Comparison of ENCODE assay signal across 7 cellular contexts in the genomic region with DNA sequence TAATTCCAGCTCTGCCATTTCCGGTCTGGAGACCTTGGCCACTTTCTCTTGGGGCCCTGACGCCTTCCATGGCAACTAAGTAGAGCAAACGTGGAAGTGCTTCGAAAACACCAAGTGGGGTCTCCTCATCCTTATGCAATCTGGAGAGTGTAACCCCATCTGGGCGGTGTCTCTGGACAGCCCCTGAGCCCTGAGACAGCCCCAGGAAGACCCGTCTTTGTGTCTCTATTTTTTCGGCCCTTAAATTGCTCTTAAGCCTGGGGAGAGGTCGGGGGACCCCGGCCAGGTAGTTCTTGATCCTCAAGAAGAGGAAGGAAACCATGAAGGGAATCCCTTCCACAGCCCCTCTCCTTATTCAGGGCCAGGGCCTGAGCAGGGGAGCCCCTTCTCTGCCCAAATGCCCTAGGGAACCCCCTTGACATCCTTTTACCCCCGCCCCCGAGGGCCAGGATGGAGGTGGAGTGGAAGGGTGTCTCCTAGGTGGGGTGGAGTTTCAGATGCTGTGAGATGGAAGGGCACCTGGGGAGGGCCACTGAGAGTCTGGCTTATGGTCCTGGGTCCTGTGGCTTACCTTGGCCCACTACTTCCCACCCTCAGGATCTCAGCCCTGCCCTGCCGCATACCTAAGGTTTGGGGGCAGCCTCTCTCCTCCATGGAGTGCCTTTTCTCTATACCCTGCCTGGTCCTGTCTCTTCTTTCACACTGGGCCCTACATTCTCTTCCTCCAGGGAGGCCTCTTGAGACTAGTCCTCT. TPM values are rescaled to one million over a fixed set of nuclear protein-coding genes. Genes with fewer than 3 reads are reported as not detected.
DNase-seq lines count a peak whose midpoint lies in the region; ATAC-seq, FAIRE-seq and TF ChIP-seq lines count a peak whose summit lies in the region.

No MANE protein-coding gene starts in this region.

- H3K36me3 ChIP-seq in IMR-90 (ENCODE audit: control insufficient read depth, insufficient read depth, low read length) (no peaks in the 10 kb centered on the region), adrenal gland (replicated peaks in 1 of 2) (no peaks in the 10 kb centered on the region), subcutaneous abdominal adipose tissue (ENCODE audit: control insufficient read depth in 5 of 5, insufficient read depth in 5 of 5, low read length in 5 of 5) (no peaks in the 10 kb centered on the region)

- H3K9ac ChIP-seq in IMR-90 (ENCODE audit: low read depth, low read length): peak overlapping the region; percentile 65
- H3K9ac ChIP-seq in subcutaneous abdominal adipose tissue (ENCODE audit: low read length in 5 of 5): peak overlapping the region; percentile 53 to 92 (median 76)

- H3K9me3 ChIP-seq in IMR-90 (ENCODE audit: control insufficient read depth, insufficient read depth, low read length) (no peaks in the 10 kb centered on the region), adrenal gland (replicated peaks in 1 of 3) (no peaks in the 10 kb centered on the region), subcutaneous abdominal adipose tissue (ENCODE audit: control insufficient read depth in 5 of 5, low read length in 5 of 5) (no peaks in the 10 kb centered on the region)

- H2BK15ac ChIP-seq in IMR-90 (ENCODE audit: low read depth, low read length): 0 out of 3 replicates have a peak overlapping the region, but pooled peaks have one; percentile 41

- in situ Hi-C loops in IMR-90 (cut with MboI; ENCODE audit: low sequenced_read_pairs): no loop called here

- peak overlapping the region; percentile 72 for H4K5ac ChIP-seq in IMR-90 (ENCODE audit: low read depth, low read length)

- peak overlapping the region; percentile 65 for H2BK5ac ChIP-seq in IMR-90 (ENCODE audit: low read depth, low read length, poor library complexity, severe bottlenecking)

- H3K4ac ChIP-seq in IMR-90 (ENCODE audit: low read depth, low read length): peak overlapping the region; percentile 84

- peak overlapping the region; percentile 80 for H3K4me2 ChIP-seq in IMR-90 (ENCODE audit: low read depth, low read length)

- H3K18ac ChIP-seq in IMR-90 (ENCODE audit: low read depth, low read length): peak overlapping the region; percentile 70; the same call in 1 of the 2 replicates

- peak overlapping the region; percentile 39 for H3K14ac ChIP-seq in IMR-90 (replicated peaks; ENCODE audit: low read depth, low read length)

- intact Hi-C loops in IMR-90 (cut with micrococcal nuclease) (loop anchor here (2.0 kb wide), 2 partner anchors 37 to 49 kb away; no protein-coding TSS in a partner anchor), adrenal gland (cut with DNase I) (loop anchor here in 1 of 2 donors (2.0 kb wide), 1 partner anchor 17 kb away; a partner anchor contains a TSS)

- no peak for DNase-seq in IMR-90
- DNase-seq in adrenal gland: peak in 3 of 7 donors; percentile 35 to 58 (median 49)
- DNase-seq in RCC 7860 (ENCODE audit: low spot score): no peak
- no peak for DNase-seq in cerebellar cortex (ENCODE audit: low spot score)

- H3K79me1 ChIP-seq in IMR-90 (ENCODE audit: low read depth in 1 of 2, low read length in 2 of 2): peaks cover 0 to 21% of the 10 kb centered on the region in 2 experiments; a peak in 2 of 4 replicates

- peak overlapping the region; percentile 8; the same call in 1 of the 2 replicates for H3K23ac ChIP-seq in IMR-90 (ENCODE audit: low read depth, low read length)

- peak overlapping the region; percentile 64; the same call in 1 of the 2 replicates for H2BK120ac ChIP-seq in IMR-90 (ENCODE audit: low read depth, low read length)

- H3K27ac ChIP-seq in IMR-90 (ENCODE audit: insufficient read depth, low read length) (peak overlapping the region; percentile 77), adrenal gland (peak overlapping the region; percentile 74 to 95 (median 90)), layer of hippocampus (ENCODE audit: low read depth, low read length) (peak overlapping the region; percentile 96), subcutaneous abdominal adipose tissue (ENCODE audit: low read depth, low read length) (peak overlapping the region; percentile 100)

- peak overlapping the region; percentile 77 for H2AK9ac ChIP-seq in IMR-90 (replicated peaks; ENCODE audit: low read depth, low read length, poor library complexity)

- no peak for TF ChIP-seq CTCF in IMR-90 (conservative IDR thresholded peaks at IDR 0.05; ENCODE audit: low read depth, low read length)
- TF ChIP-seq CTCF in adrenal gland (IDR thresholded peaks at IDR 0.05): no peak

- TF ChIP-seq POLR2A in IMR-90 (IDR thresholded peaks at IDR 0.05; ENCODE audit: low read depth, low read length): peak; percentile 15; the same call in 1 of the 2 replicates
- no peak for TF ChIP-seq POLR2A in adrenal gland (IDR thresholded peaks at IDR 0.05)

- peak overlapping the region; percentile 90 for H2AFZ ChIP-seq in IMR-90 (replicated peaks; ENCODE audit: low read length, poor library complexity)

- FAIRE-seq in RCC 7860 (lab: Jason Lieb, UNC): no peak

- H3K4me3 ChIP-seq in IMR-90 (ENCODE audit: insufficient read depth, low read depth, low read length): no peak overlapping the region
- H3K4me3 ChIP-seq in adrenal gland: peak overlapping the region in 2 of 4 donors; percentile 14 to 30
- peak overlapping the region in 4 of 5 donors; percentile 20 to 53 (median 40) for H3K4me3 ChIP-seq in subcutaneous abdominal adipose tissue (ENCODE audit: low read depth in 1 of 5, low read length in 5 of 5)

- H4K91ac ChIP-seq in IMR-90 (ENCODE audit: insufficient read depth, low read depth, low read length): peak overlapping the region; percentile 67

- ATAC-seq in IMR-90 (ENCODE audit: low read depth) (no peak), GM18520 (IDR thresholded peaks at IDR 0.05; ENCODE audit: unreplicated experiment) (no peak)

- H3K27me3 ChIP-seq in IMR-90 (ENCODE audit: control insufficient read depth, insufficient read depth, low read length) (no peaks in the 10 kb centered on the region), adrenal gland (no peaks in the 10 kb centered on the region), layer of hippocampus (ENCODE audit: control insufficient read depth, insufficient read depth, low read length) (no peaks in the 10 kb centered on the region), subcutaneous abdominal adipose tissue (ENCODE audit: control insufficient read depth in 5 of 5, insufficient read depth in 4 of 5, low read length in 5 of 5) (no peaks in the 10 kb centered on the region)

- POLR2A ChIA-PET in IMR-90 (lab: Charles Lee; ENCODE audit: unreplicated experiment): no interaction called here

- peak overlapping the region; percentile 53; the same call in 1 of the 2 replicates for H3K56ac ChIP-seq in IMR-90 (ENCODE audit: extremely low read depth, insufficient read depth, low read length)

- no peak for TF ChIP-seq RAD21 in IMR-90 (IDR thresholded peaks at IDR 0.05; ENCODE audit: low read length)

- peak overlapping the region; percentile 70 to 87 for H4K8ac ChIP-seq in IMR-90 (ENCODE audit: low read depth in 2 of 2, low read length in 2 of 2)

- dilution Hi-C loops in IMR-90 (cut with HindIII; ENCODE audit: low sequenced_read_pairs, unreplicated experiment): no loop called here

- peaks cover 8% of the 10 kb centered on the region for H3K4me1 ChIP-seq in IMR-90 (ENCODE audit: control insufficient read depth, insufficient read depth, low read length)
- H3K4me1 ChIP-seq in adrenal gland (replicated peaks in 1 of 2): peaks cover 23 to 35% of the 10 kb centered on the region in 2 donors
- peaks cover 7 to 50% (median 38%) of the 10 kb centered on the region in 5 donors for H3K4me1 ChIP-seq in subcutaneous abdominal adipose tissue (ENCODE audit: control insufficient read depth in 5 of 5, insufficient read depth in 5 of 5, low read length in 5 of 5)

- H2BK20ac ChIP-seq in IMR-90 (ENCODE audit: low read depth, low read length): peak overlapping the region; percentile 1; the same call in 1 of the 2 replicates

- BruUV-seq in IMR-90 (replicated peaks; lab: Mats Ljungman, UMichigan): TSS peak; percentile 82

- peaks cover 8% of the 10 kb centered on the region for H3K9me1 ChIP-seq in IMR-90 (ENCODE audit: insufficient read depth, low read length)

- peak overlapping the region; percentile 67 for H2AK5ac ChIP-seq in IMR-90 (ENCODE audit: low read depth, low read length)

- peaks cover 6% of the 10 kb centered on the region; the same call in 1 of the 2 replicates for H4K20me1 ChIP-seq in IMR-90 (ENCODE audit: insufficient read depth, low read length)

- 65% methylated on average over 3 of the region's 12 CpGs; no CpG with 5 or more reads in 1 of the 2 experiments for WGBS in IMR-90 (ENCODE audit: extremely low coverage in 2 of 2, insufficient read length in 1 of 2), 2 experiments
- 63 to 69% (median 68%) methylated on average over 9 to 12 of the region's 12 CpGs for WGBS in adrenal gland, 4 donors

- CTCF ChIA-PET in IMR-90 (lab: Yijun Ruan, JAX): interaction anchor here (1.3 to 1.6 kb wide), 2 partner anchors 10 to 35 kb away, joined by 5 to 9 read pairs; no protein-coding TSS in a partner anchor

TF ChIP-seq in IMR-90, 13 proteins besides CTCF, POLR2A, EP300 and RAD21 (continues in another document):
- 0 out of 2 replicates have a peak, but pooled peaks have one; percentile 28 for TF ChIP-seq CHD1 (IDR thresholded peaks at IDR 0.05; ENCODE audit: low read depth, low read length)

RNA-seq across cellular contexts. Expression of a gene that starts 17.6 kb away (rescaled TPM):
- 6.6 and 23.1 TPM in 2 replicates for total RNA-seq in IMR-90 (2012; rRNA removed)
- 34.1 and 120 TPM in 2 replicates for polyA plus RNA-seq in IMR-90 (2012; rRNA removed)
- 127 and 458 TPM in 2 replicates for polyA plus RNA-seq in IMR-90 (2012; cell fraction: cytosol; rRNA removed)
- 1,801 and 2,637 TPM in 2 replicates for polyA plus RNA-seq in IMR-90 (2012; cell fraction: nucleus; rRNA removed; ENCODE audit: low replicate concordance)
- 100 to 1,000 TPM in 5 of 8 donors, 10 to 100 TPM in 3; 49.5 to 854 (median 185) TPM for total RNA-seq in adrenal gland
- polyA plus RNA-seq in adrenal gland: 100 to 1,000 TPM in 2 of 3 donors, 10 to 100 TPM in 1; 34.5 to 499 (median 282) TPM

RNA-seq across cellular contexts. Expression of a gene that starts 26.9 kb away (rescaled TPM):
- total RNA-seq in IMR-90 (2012; rRNA removed) (2.5 and 2.7 TPM in 2 replicates), adrenal gland (10 to 100 TPM in 5 of 8 donors, 1 to 10 TPM in 3; 1.8 to 26.0 (median 14.9) TPM)
- polyA plus RNA-seq in IMR-90 (2012; rRNA removed) (5.3 and 5.9 TPM in 2 replicates), adrenal gland (10 to 100 TPM in 2 of 3 donors, 1 to 10 TPM in 1; 5.3 to 44.9 (median 41.3) TPM)
- 6.4 and 9.7 TPM in 2 replicates for polyA plus RNA-seq in IMR-90 (2012; cell fraction: cytosol; rRNA removed)
- polyA plus RNA-seq in IMR-90 (2012; cell fraction: nucleus; rRNA removed; ENCODE audit: low replicate concordance): 20.2 and 22.8 TPM in 2 replicates

RNA-seq across cellular contexts. Expression of a gene that starts 36.1 kb away (rescaled TPM):
- 158 and 167 TPM in 2 replicates for total RNA-seq in IMR-90 (2012; rRNA removed)
- polyA plus RNA-seq in IMR-90 (2012; rRNA removed): 93.9 and 113 TPM in 2 replicates
- polyA plus RNA-seq in IMR-90 (2012; cell fraction: cytosol; rRNA removed): 181 and 193 TPM in 2 replicates
- polyA plus RNA-seq in IMR-90 (2012; cell fraction: nucleus; rRNA removed; ENCODE audit: low replicate concordance): 267 and 321 TPM in 2 replicates
- 10 to 100 TPM; 28.8 to 60.4 (median 38.6) TPM for total RNA-seq in adrenal gland
- polyA plus RNA-seq in adrenal gland: 10 to 100 TPM; 20.9 to 28.6 (median 27.1) TPM

RNA-seq across cellular contexts. Expression of a gene that starts 45.8 kb away (rescaled TPM):
- not detected in 2 replicates for total RNA-seq in IMR-90 (2012; rRNA removed)
- not detected in 2 replicates for polyA plus RNA-seq in IMR-90 (2012; rRNA removed)
- 0.04 and 0.17 TPM in 2 replicates for polyA plus RNA-seq in IMR-90 (2012; cell fraction: cytosol; rRNA removed)
- polyA plus RNA-seq in IMR-90 (2012; cell fraction: nucleus; rRNA removed; ENCODE audit: low replicate concordance): 0.14 and 0.45 TPM in 2 replicates
- total RNA-seq in adrenal gland: 1 to 10 TPM in 1 of 8 donors, under 1 TPM in 2, not detected in 5; 0.54 to 2.1 (median 0.83) TPM
- polyA plus RNA-seq in adrenal gland: under 1 TPM in 1 of 3 donors, not detected in 2; 0.10 TPM
